ENCODE assay signal across 2 cellular contexts in genomic region chr10:104327745-104328635, GRCh38.
TF ChIP-seq lines count a peak whose summit lies in the region.

No MANE protein-coding gene starts in this region.

TF ChIP-seq in SK-N-SH treated with all-trans-retinoic acid at 6 μM for 48 hours, 23 proteins besides CTCF, POLR2A, EP300 and RAD21 (continued from another document):
- TF ChIP-seq TOX (CRISPR knock-in tag; IDR thresholded peaks at IDR 0.05; ENCODE audit: borderline replicate concordance) = no peak
- no peak for TF ChIP-seq CSDC2 (CRISPR knock-in tag; IDR thresholded peaks at IDR 0.05)
- no peak for TF ChIP-seq SNAI2 (CRISPR knock-in tag; IDR thresholded peaks at IDR 0.05)
- TF ChIP-seq RARB (CRISPR knock-in tag; IDR thresholded peaks at IDR 0.05) = no peak
- TF ChIP-seq ZFP3 (CRISPR knock-in tag; IDR thresholded peaks at IDR 0.05) = no peak
- no peak for TF ChIP-seq ZC3H10 (CRISPR knock-in tag; IDR thresholded peaks at IDR 0.05)

TF ChIP-seq in H1, 55 proteins besides CTCF, POLR2A, EP300 and RAD21 (continued from another document):
- TF ChIP-seq EZH2 (IDR thresholded peaks at IDR 0.05; ENCODE audit: low read depth, low read length, severe bottlenecking) (no peak), BRCA1 (IDR thresholded peaks at IDR 0.05; ENCODE audit: low read depth, low read length) (no peak), BACH1 (IDR thresholded peaks at IDR 0.05; ENCODE audit: low read length) (peak; percentile 20; the same call in 1 of the 2 replicates), CHD1 (IDR thresholded peaks at IDR 0.05; ENCODE audit: low read depth, low read length) (no peak), RFX5 (IDR thresholded peaks at IDR 0.05; ENCODE audit: borderline replicate concordance, low read depth, low read length) (no peak), NRF1 (IDR thresholded peaks at IDR 0.05; ENCODE audit: low read depth, low read length) (no peak), MAX (IDR thresholded peaks at IDR 0.05) (no peak), HDAC2 (IDR thresholded peaks at IDR 0.05; ENCODE audit: borderline replicate concordance in 1 of 2, low read depth in 2 of 2, low read length in 2 of 2) (no peak), SUZ12 (IDR thresholded peaks at IDR 0.05; ENCODE audit: low read length) (no peak), FOSL1 (IDR thresholded peaks at IDR 0.05; ENCODE audit: insufficient read depth, low read depth, low read length) (no peak), E2F6 (IDR thresholded peaks at IDR 0.05) (no peak), TEAD4 (IDR thresholded peaks at IDR 0.05; ENCODE audit: low read depth, low read length) (no peak), ASH2L (IDR thresholded peaks at IDR 0.05; ENCODE audit: low read length) (no peak), ATF2 (IDR thresholded peaks at IDR 0.05; ENCODE audit: low read length) (no peak), TAF7 (optimal IDR thresholded peaks at IDR 0.05; ENCODE audit: borderline replicate concordance, low read depth, low read length) (peak; percentile 47), SIX5 (IDR thresholded peaks at IDR 0.05; ENCODE audit: low read depth, low read length) (no peak), CREB1 (IDR thresholded peaks at IDR 0.05) (no peak), CBX8 (IDR thresholded peaks at IDR 0.05; ENCODE audit: borderline replicate concordance, low read depth, low read length) (no peak), SIN3A (conservative IDR thresholded peaks at IDR 0.05 in 1 of 2, IDR thresholded peaks at IDR 0.05 in 1 of 2; ENCODE audit: low read depth in 1 of 2, low read length in 2 of 2) (peak in 1 of 2 experiments; percentile 13; a peak in 1 of 4 replicates), TAF1 (IDR thresholded peaks at IDR 0.05; ENCODE audit: low read depth, low read length) (peak; percentile 58), TCF12 (IDR thresholded peaks at IDR 0.05; ENCODE audit: low read depth, low read length) (no peak), SP2 (IDR thresholded peaks at IDR 0.05; ENCODE audit: low read length) (no peak), TBP (IDR thresholded peaks at IDR 0.05; ENCODE audit: low read depth, low read length) (peak; percentile 32; the same call in 1 of the 2 replicates), POU5F1 (IDR thresholded peaks at IDR 0.05; ENCODE audit: low read depth, low read length) (no peak), HDAC6 (IDR thresholded peaks at IDR 0.05; ENCODE audit: low read depth, low read length) (no peak), USF2 (IDR thresholded peaks at IDR 0.05; ENCODE audit: low read length) (no peak), SRF (IDR thresholded peaks at IDR 0.05; ENCODE audit: low read depth, low read length) (no peak), CBX5 (IDR thresholded peaks at IDR 0.05; ENCODE audit: low read depth, low read length) (no peak), EGR1 (IDR thresholded peaks at IDR 0.05; ENCODE audit: borderline replicate concordance, low read depth, low read length) (no peak), JUND (IDR thresholded peaks at IDR 0.05; ENCODE audit: low read length) (no peak), SP1 (IDR thresholded peaks at IDR 0.05; ENCODE audit: low read depth, low read length) (peak; percentile 5; the same call in 1 of the 2 replicates), SP4 (IDR thresholded peaks at IDR 0.05; ENCODE audit: low read length) (no peak)
